ENCODE assay signal across 8 cellular contexts in the genomic region with DNA sequence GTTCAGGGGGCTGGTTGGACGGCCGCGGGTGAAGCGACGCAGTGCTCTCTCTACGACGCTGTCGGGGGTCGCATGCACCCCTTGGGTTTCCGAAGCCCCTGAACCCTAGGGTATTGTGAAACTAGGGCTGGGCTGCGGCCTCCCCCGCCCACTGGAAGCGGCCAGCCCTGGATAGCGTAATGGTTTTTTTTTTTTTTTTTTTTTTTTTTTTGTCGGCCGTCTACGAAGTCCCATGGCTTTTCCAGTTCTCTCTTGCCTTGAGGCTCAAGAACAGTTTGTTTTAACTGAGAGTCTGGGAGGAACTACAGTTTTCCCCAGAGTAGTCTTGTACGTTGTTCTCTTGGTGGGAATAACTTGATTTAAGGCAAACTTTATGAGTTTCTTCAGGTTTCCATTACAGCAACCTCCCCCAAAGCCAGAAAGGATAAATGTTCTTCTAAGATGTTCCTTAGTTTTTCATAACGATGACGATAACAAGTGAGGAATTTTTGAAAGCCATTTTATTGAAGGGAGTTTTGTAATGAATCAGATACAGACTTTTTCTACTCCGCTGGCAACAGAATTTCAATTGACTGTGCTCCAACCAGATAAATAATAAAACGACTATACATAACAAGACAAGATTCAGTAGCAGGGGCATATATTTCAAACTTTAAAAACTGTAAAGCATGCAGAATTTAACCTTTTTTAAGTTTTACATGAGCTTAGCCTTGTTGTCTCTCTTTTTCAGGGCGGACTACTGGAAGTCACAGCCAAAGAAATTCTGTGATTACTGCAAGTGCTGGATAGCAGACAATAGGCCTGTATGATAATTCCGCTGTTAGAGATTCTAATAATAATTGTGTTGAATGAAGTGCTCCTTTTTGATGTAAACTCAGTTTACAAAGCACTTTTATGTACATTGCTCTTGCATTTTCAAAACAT. TPM values are rescaled to one million over a fixed set of nuclear protein-coding genes. Genes with fewer than 3 reads are reported as not detected.
DNase-seq lines count a peak whose midpoint lies in the region; ATAC-seq lines count a peak whose summit lies in the region.

No MANE protein-coding gene starts in this region.

- peak overlapping the region; percentile 99 to 100 for H3K27ac ChIP-seq in esophagus (ENCODE audit: low read depth in 2 of 2, low read length in 1 of 2)
- H3K27ac ChIP-seq in naive thymus-derived CD4-positive, alpha-beta T cell (ENCODE audit: low read depth, low read length): peak overlapping the region; percentile 77

- H3K9me3 ChIP-seq in esophagus (ENCODE audit: control insufficient read depth in 2 of 2, insufficient read depth in 1 of 2, low read depth in 1 of 2, low read length in 1 of 2): no peaks in the 10 kb centered on the region
- no peaks in the 10 kb centered on the region for H3K9me3 ChIP-seq in naive thymus-derived CD4-positive, alpha-beta T cell (ENCODE audit: control insufficient read depth in 2 of 3, low read length in 3 of 3)

- H3K27me3 ChIP-seq in esophagus (ENCODE audit: control insufficient read depth in 1 of 2, insufficient read depth in 2 of 2, low read length in 2 of 2): no peaks in the 10 kb centered on the region
- H3K27me3 ChIP-seq in naive thymus-derived CD4-positive, alpha-beta T cell (ENCODE audit: control insufficient read depth in 2 of 2, insufficient read depth in 2 of 2, low read length in 2 of 2): no peaks in the 10 kb centered on the region

- CTCF ChIA-PET in naive thymus-derived CD4-positive, alpha-beta T cell (lab: Charles Lee): interaction anchor here (0.7 kb wide), 1 partner anchor 12 kb away, joined by 4 read pairs; no protein-coding TSS in a partner anchor

- WGBS in esophagus, 2 donors: 3 to 4% methylated on average over 18 to 24 of the region's 24 CpGs

- H3K27ac Mint-ChIP-seq in naive thymus-derived CD4-positive, alpha-beta T cell: peak overlapping the region; percentile 95 to 100 (median 100)

- POLR2A ChIA-PET in naive thymus-derived CD4-positive, alpha-beta T cell (lab: Charles Lee): interaction anchor here (0.6 to 5.7 kb wide), 9 partner anchors 12 to 292 kb away, joined by 3 to 71 read pairs (median 11); partner anchors contain the start of genes ELF1 and MRPS31

- peak overlapping the region; percentile 95 to 98 for H3K4me3 ChIP-seq in esophagus (ENCODE audit: low read depth in 1 of 2, low read length in 2 of 2)
- H3K4me3 ChIP-seq in naive thymus-derived CD4-positive, alpha-beta T cell (ENCODE audit: low read length): peak overlapping the region; percentile 74

- H3K36me3 ChIP-seq in esophagus (ENCODE audit: control insufficient read depth in 2 of 2, insufficient read depth in 2 of 2, low read length in 1 of 2): peaks cover 0 to 3% of the 10 kb centered on the region in 2 donors
- H3K36me3 ChIP-seq in naive thymus-derived CD4-positive, alpha-beta T cell (ENCODE audit: control insufficient read depth in 2 of 3, insufficient read depth in 3 of 3, low read length in 3 of 3): peaks cover 0 to 38% (median 3%) of the 10 kb centered on the region in 3 experiments

- peak; percentile 41 for DNase-seq in DMS79 treated with DMSO at 0.1 percent for 48 hours (lab: John Stamatoyannopoulos, UW)
- DNase-seq in SW480 (ENCODE audit: low spot score): peak; percentile 73
- peak in 2 of 9 donors; percentile 23 to 26 for DNase-seq in naive thymus-derived CD4-positive, alpha-beta T cell
- DNase-seq in COLO668 (lab: John Stamatoyannopoulos, UW; ENCODE audit: unreplicated experiment): no peak
- no peak for DNase-seq in HK-2 (ENCODE audit: unreplicated experiment)

- peaks cover 0 to 19% (median 0%) of the 10 kb centered on the region in 11 donors for H3K9me3 Mint-ChIP-seq in naive thymus-derived CD4-positive, alpha-beta T cell

- H3K27me3 Mint-ChIP-seq in naive thymus-derived CD4-positive, alpha-beta T cell: peaks cover 0 to 10% (median 0%) of the 10 kb centered on the region in 5 donors

- H3K36me3 Mint-ChIP-seq in naive thymus-derived CD4-positive, alpha-beta T cell: peaks cover 3 to 14% (median 12%) of the 10 kb centered on the region in 5 donors

- intact Hi-C loops in naive thymus-derived CD4-positive, alpha-beta T cell (cut with micrococcal nuclease): loop anchor here (1.0 to 5.0 kb wide), 17 partner anchors 43 to 1209 kb away; partner anchors contain the start of genes ELF1 (in 2 of the 2), KBTBD6 (in 2 of the 2), MRPS31 (in 2 of the 2) and MTRF1 (in 2 of the 2)

- no peaks in the 10 kb centered on the region for H3K4me1 ChIP-seq in esophagus (ENCODE audit: control insufficient read depth in 2 of 2, insufficient read depth in 2 of 2, low read length in 1 of 2)
- H3K4me1 ChIP-seq in naive thymus-derived CD4-positive, alpha-beta T cell (ENCODE audit: control insufficient read depth in 2 of 2, insufficient read depth in 2 of 2, low read length in 2 of 2): peaks cover 0 to 5% of the 10 kb centered on the region in 2 donors

- H3K4me1 Mint-ChIP-seq in naive thymus-derived CD4-positive, alpha-beta T cell: peaks cover 28 to 73% (median 52%) of the 10 kb centered on the region in 7 donors

- peak overlapping the region; percentile 97 to 100 (median 99) for H3K4me3 Mint-ChIP-seq in naive thymus-derived CD4-positive, alpha-beta T cell

- ATAC-seq in GM19467 (IDR thresholded peaks at IDR 0.05; ENCODE audit: unreplicated experiment) (peak; percentile 23), HG03469 (IDR thresholded peaks at IDR 0.05; ENCODE audit: unreplicated experiment) (peak; percentile 16)
- peak; percentile 12 for ATAC-seq in naive thymus-derived CD4-positive, alpha-beta T cell

RNA-seq across cellular contexts. Expression of gene WBP4, which starts 0.9 kb away (rescaled TPM):
- polyA plus RNA-seq in esophagus: 1 to 10 TPM; 7.8 to 9.5 TPM
- 1 to 10 TPM; 6.5 to 9.8 (median 8.6) TPM for total RNA-seq in naive thymus-derived CD4-positive, alpha-beta T cell
- polyA plus RNA-seq in naive thymus-derived CD4-positive, alpha-beta T cell: 1 to 10 TPM; 2.8 to 4.8 TPM

RNA-seq across cellular contexts. Expression of gene ELF1, which starts 43.1 kb away (rescaled TPM):
- polyA plus RNA-seq in esophagus: 10 to 100 TPM; 12.1 to 34.0 TPM
- 100 to 1,000 TPM; 117 to 193 (median 180) TPM for total RNA-seq in naive thymus-derived CD4-positive, alpha-beta T cell
- polyA plus RNA-seq in naive thymus-derived CD4-positive, alpha-beta T cell: 100 to 1,000 TPM; 134 to 142 TPM

Comparison
In these comparisons a context has a peak if more than half of its experiments do, and no peak if none do; other contexts are left out.
1. DNase-seq: peak in DMS79 treated with DMSO at 0.1 percent for 48 hours (single experiment) and SW480 (single experiment); none in COLO668 (single experiment) and HK-2 (single experiment).
2. Peak in every context shown above with its lines, with median percentiles within 50 percentile points of each other: ATAC-seq.